1 cellular context compared by ENCODE assay signal in the genomic region with DNA sequence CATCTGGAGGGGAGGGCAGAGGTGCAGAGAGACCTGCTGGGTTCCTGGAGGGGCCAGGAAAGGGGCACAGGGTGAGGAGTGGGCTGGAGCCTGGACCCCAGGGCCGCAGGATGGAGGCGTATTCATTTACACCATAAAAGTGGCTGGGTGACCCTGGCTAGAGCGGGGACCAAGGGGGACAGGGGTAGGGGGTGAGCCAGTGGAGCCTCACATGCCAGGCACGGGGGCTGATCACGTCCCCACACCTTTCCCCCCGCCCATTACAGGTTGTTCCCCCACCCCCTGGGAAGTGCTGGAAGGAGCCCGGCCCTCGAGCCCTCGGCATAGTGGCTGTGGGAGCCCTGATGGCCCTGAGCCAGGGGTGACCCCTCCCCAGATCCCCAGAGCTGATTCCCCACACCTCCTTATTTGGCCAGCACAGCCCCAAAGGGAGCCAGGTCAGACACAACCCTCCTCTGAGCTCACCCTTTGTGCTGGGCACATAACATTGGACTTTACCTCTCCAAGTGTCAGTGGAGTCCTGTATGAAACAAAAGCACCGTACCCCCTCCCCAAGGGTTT.
A peak's percentile ranks its signal among the peaks of the same experiment; 100 is the strongest.
TF ChIP-seq lines count a peak whose summit lies in the region.

No MANE protein-coding gene starts in this region.

TF ChIP-seq in K562, 482 proteins besides CTCF, POLR2A, EP300 and RAD21 (continued from another document):
- TF ChIP-seq, protein P1, sequence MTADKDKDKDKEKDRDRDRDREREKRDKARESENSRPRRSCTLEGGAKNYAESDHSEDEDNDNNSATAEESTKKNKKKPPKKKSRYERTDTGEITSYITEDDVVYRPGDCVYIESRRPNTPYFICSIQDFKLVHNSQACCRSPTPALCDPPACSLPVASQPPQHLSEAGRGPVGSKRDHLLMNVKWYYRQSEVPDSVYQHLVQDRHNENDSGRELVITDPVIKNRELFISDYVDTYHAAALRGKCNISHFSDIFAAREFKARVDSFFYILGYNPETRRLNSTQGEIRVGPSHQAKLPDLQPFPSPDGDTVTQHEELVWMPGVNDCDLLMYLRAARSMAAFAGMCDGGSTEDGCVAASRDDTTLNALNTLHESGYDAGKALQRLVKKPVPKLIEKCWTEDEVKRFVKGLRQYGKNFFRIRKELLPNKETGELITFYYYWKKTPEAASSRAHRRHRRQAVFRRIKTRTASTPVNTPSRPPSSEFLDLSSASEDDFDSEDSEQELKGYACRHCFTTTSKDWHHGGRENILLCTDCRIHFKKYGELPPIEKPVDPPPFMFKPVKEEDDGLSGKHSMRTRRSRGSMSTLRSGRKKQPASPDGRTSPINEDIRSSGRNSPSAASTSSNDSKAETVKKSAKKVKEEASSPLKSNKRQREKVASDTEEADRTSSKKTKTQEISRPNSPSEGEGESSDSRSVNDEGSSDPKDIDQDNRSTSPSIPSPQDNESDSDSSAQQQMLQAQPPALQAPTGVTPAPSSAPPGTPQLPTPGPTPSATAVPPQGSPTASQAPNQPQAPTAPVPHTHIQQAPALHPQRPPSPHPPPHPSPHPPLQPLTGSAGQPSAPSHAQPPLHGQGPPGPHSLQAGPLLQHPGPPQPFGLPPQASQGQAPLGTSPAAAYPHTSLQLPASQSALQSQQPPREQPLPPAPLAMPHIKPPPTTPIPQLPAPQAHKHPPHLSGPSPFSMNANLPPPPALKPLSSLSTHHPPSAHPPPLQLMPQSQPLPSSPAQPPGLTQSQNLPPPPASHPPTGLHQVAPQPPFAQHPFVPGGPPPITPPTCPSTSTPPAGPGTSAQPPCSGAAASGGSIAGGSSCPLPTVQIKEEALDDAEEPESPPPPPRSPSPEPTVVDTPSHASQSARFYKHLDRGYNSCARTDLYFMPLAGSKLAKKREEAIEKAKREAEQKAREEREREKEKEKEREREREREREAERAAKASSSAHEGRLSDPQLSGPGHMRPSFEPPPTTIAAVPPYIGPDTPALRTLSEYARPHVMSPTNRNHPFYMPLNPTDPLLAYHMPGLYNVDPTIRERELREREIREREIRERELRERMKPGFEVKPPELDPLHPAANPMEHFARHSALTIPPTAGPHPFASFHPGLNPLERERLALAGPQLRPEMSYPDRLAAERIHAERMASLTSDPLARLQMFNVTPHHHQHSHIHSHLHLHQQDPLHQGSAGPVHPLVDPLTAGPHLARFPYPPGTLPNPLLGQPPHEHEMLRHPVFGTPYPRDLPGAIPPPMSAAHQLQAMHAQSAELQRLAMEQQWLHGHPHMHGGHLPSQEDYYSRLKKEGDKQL (CRISPR knock-in tag; IDR thresholded peaks at IDR 0.05; ENCODE audit: borderline replicate concordance): no peak
- TF ChIP-seq BCL6 (CRISPR knock-in tag; IDR thresholded peaks at IDR 0.05): no peak
- no peak for TF ChIP-seq MYNN (IDR thresholded peaks at IDR 0.05)
- no peak for TF ChIP-seq MYNN (CRISPR knock-in tag; IDR thresholded peaks at IDR 0.05)
- TF ChIP-seq, protein P2, sequence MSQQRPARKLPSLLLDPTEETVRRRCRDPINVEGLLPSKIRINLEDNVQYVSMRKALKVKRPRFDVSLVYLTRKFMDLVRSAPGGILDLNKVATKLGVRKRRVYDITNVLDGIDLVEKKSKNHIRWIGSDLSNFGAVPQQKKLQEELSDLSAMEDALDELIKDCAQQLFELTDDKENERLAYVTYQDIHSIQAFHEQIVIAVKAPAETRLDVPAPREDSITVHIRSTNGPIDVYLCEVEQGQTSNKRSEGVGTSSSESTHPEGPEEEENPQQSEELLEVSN (IDR thresholded peaks at IDR 0.05; ENCODE audit: borderline replicate concordance in 1 of 2, extremely low read depth in 1 of 2, insufficient read depth in 1 of 2, insufficient read length in 1 of 2, low read depth in 1 of 2, low read length in 1 of 2, poor library complexity in 1 of 2, severe bottlenecking in 1 of 2): peak in 1 of 2 experiments; percentile 20
- TF ChIP-seq, protein P3, sequence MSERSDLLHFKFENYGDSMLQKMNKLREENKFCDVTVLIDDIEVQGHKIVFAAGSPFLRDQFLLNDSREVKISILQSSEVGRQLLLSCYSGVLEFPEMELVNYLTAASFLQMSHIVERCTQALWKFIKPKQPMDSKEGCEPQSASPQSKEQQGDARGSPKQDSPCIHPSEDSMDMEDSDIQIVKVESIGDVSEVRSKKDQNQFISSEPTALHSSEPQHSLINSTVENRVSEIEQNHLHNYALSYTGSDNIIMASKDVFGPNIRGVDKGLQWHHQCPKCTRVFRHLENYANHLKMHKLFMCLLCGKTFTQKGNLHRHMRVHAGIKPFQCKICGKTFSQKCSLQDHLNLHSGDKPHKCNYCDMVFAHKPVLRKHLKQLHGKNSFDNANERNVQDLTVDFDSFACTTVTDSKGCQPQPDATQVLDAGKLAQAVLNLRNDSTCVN (CRISPR knock-in tag; IDR thresholded peaks at IDR 0.05): no peak
- no peak for TF ChIP-seq ATF1 (CRISPR knock-in tag; IDR thresholded peaks at IDR 0.05)
- TF ChIP-seq ATF1 (tag; IDR thresholded peaks at IDR 0.05): no peak
- TF ChIP-seq ETV5 (CRISPR knock-in tag; IDR thresholded peaks at IDR 0.05; ENCODE audit: low read depth): no peak
- TF ChIP-seq NFIC (IDR thresholded peaks at IDR 0.05): peak; percentile 73
- TF ChIP-seq ZNF780A (CRISPR knock-in tag; IDR thresholded peaks at IDR 0.05): no peak
- no peak for TF ChIP-seq ZNF77 (CRISPR knock-in tag; IDR thresholded peaks at IDR 0.05)
- TF ChIP-seq, protein P4, sequence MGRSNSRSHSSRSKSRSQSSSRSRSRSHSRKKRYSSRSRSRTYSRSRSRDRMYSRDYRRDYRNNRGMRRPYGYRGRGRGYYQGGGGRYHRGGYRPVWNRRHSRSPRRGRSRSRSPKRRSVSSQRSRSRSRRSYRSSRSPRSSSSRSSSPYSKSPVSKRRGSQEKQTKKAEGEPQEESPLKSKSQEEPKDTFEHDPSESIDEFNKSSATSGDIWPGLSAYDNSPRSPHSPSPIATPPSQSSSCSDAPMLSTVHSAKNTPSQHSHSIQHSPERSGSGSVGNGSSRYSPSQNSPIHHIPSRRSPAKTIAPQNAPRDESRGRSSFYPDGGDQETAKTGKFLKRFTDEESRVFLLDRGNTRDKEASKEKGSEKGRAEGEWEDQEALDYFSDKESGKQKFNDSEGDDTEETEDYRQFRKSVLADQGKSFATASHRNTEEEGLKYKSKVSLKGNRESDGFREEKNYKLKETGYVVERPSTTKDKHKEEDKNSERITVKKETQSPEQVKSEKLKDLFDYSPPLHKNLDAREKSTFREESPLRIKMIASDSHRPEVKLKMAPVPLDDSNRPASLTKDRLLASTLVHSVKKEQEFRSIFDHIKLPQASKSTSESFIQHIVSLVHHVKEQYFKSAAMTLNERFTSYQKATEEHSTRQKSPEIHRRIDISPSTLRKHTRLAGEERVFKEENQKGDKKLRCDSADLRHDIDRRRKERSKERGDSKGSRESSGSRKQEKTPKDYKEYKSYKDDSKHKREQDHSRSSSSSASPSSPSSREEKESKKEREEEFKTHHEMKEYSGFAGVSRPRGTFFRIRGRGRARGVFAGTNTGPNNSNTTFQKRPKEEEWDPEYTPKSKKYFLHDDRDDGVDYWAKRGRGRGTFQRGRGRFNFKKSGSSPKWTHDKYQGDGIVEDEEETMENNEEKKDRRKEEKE (IDR thresholded peaks at IDR 0.05; ENCODE audit: borderline replicate concordance in 1 of 2, control insufficient read depth in 1 of 2, low read depth in 2 of 2, low read length in 1 of 2): no peak
- TF ChIP-seq RBM15 (IDR thresholded peaks at IDR 0.05; ENCODE audit: insufficient read depth, low read length): no peak
- peak; percentile 58; the same call in 1 of the 2 replicates for TF ChIP-seq ZBTB7A (IDR thresholded peaks at IDR 0.05; ENCODE audit: borderline replicate concordance, control insufficient read depth, low read depth, low read length)
- no peak for TF ChIP-seq ELF2 (CRISPR knock-in tag; IDR thresholded peaks at IDR 0.05)
- TF ChIP-seq CHD4 (IDR thresholded peaks at IDR 0.05; ENCODE audit: insufficient read depth, insufficient replicate concordance, low read depth, low read length, poor library complexity, severe bottlenecking): peak; percentile 9
- no peak for TF ChIP-seq IRF2 (CRISPR knock-in tag; IDR thresholded peaks at IDR 0.05)
- TF ChIP-seq KAT2B (IDR thresholded peaks at IDR 0.05; ENCODE audit: low read depth, low read length): no peak
- peak; percentile 46 to 93; a peak in 3 of 4 replicates for TF ChIP-seq SRF (CRISPR knock-in tag; IDR thresholded peaks at IDR 0.05)
- no peak for TF ChIP-seq CTBP1 (IDR thresholded peaks at IDR 0.05; ENCODE audit: borderline replicate concordance)
- no peak for TF ChIP-seq ZNF75A (CRISPR knock-in tag; IDR thresholded peaks at IDR 0.05)
TF ChIP-seq in K562: peak in this region for 7.
